Comparison of ENCODE assay signal across 8 cellular contexts in the genomic region with DNA sequence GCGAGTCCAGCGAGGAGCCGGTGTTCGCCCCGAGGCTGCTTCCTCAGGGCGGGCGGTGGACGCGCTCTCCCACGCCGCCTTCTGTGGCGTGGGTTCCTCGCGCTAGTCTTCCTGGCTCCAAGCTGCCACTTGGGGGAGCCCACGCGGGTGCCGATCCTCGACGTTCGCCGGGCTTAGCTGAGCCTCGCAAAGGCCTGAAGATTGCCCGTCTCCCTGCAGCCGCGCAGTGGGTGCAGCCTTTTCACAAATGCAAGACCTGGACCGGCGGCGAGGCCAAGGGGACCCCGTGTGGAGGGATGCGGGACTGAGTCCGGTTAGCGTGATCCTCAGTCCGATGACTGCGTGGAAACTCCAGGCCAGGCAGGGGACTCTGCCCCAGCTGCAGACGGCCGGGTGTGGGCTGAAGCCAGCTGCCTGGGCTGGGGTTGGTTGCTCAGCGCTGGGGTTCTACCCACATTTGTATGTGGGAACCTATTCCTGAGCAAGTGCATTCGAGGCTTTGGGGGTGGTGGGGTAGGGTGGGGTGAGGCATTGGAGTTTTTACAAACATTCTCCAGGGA. TPM values are rescaled to one million over a fixed set of nuclear protein-coding genes. Genes with fewer than 3 reads are reported as not detected.
DNase-seq lines count a peak whose midpoint lies in the region; ATAC-seq and TF ChIP-seq lines count a peak whose summit lies in the region.

No MANE protein-coding gene starts in this region.

- H3K27me3 ChIP-seq in adrenal gland (no peaks in the 10 kb centered on the region), kidney epithelial cell (ENCODE audit: control insufficient read depth, insufficient read depth, low read length) (no peaks in the 10 kb centered on the region), subcutaneous abdominal adipose tissue (ENCODE audit: control insufficient read depth in 5 of 5, insufficient read depth in 4 of 5, low read length in 5 of 5) (peaks cover 0 to 2% (median 0%) of the 10 kb centered on the region in 5 donors)

- DNase-seq in NCI-H2107 treated with DMSO at 0.1 percent for 48 hours (lab: John Stamatoyannopoulos, UW; ENCODE audit: unreplicated experiment) (peak; percentile 50), NCI-H2107 (lab: John Stamatoyannopoulos, UW) (no peak), NB4 (ENCODE audit: low read depth) (no peak), adrenal gland (peak in 3 of 7 donors; percentile 72 to 77 (median 73)), kidney epithelial cell (ENCODE audit: low read depth) (no peak), hippocampal formation (lab: John Stamatoyannopoulos, UW) (no peak)

- intact Hi-C loops in adrenal gland (cut with DNase I): no loop called here

- WGBS in adrenal gland, 4 donors: 0% methylated on average over 1 to 38 of the region's 38 CpGs; no CpG with 5 or more reads in 1 of the 4 donors

- no peaks in the 10 kb centered on the region for H3K36me3 ChIP-seq in adrenal gland (replicated peaks in 1 of 2)
- no peaks in the 10 kb centered on the region for H3K36me3 ChIP-seq in kidney epithelial cell (ENCODE audit: control insufficient read depth, insufficient read depth, low read length)
- H3K36me3 ChIP-seq in subcutaneous abdominal adipose tissue (ENCODE audit: control insufficient read depth in 5 of 5, insufficient read depth in 5 of 5, low read length in 5 of 5): no peaks in the 10 kb centered on the region

- H3K27ac ChIP-seq in adrenal gland (peak overlapping the region; percentile 30 to 95 (median 70)), subcutaneous abdominal adipose tissue (ENCODE audit: low read depth, low read length) (peak overlapping the region; percentile 84)

- TF ChIP-seq CTCF in NB4 (IDR thresholded peaks at IDR 0.05; ENCODE audit: low read depth, low read length) (no peak), adrenal gland (IDR thresholded peaks at IDR 0.05) (peak; percentile 16 to 54 (median 38)), kidney epithelial cell (IDR thresholded peaks at IDR 0.05; ENCODE audit: insufficient read depth, low read length, poor library complexity, severe bottlenecking) (peak; percentile 50)

- ATAC-seq in GM21528 (IDR thresholded peaks at IDR 0.05; ENCODE audit: low FRiP score, unreplicated experiment): peak; percentile 28

- TF ChIP-seq POLR2A in NB4 (IDR thresholded peaks at IDR 0.05; ENCODE audit: extremely low read depth, insufficient read length) (no peak), adrenal gland (IDR thresholded peaks at IDR 0.05) (no peak)

- H3K4me3 ChIP-seq in NB4 (ENCODE audit: low read depth, low read length) (peak overlapping the region; percentile 47), adrenal gland (peak overlapping the region in 2 of 4 donors; percentile 21 to 88), kidney epithelial cell (ENCODE audit: low read depth, low read length) (peak overlapping the region; percentile 41), subcutaneous abdominal adipose tissue (ENCODE audit: low read depth in 1 of 5, low read length in 5 of 5) (peak overlapping the region; percentile 70 to 90 (median 86))

- H3K9me3 ChIP-seq in adrenal gland (replicated peaks in 1 of 3) (no peaks in the 10 kb centered on the region), subcutaneous abdominal adipose tissue (ENCODE audit: control insufficient read depth in 5 of 5, low read length in 5 of 5) (no peaks in the 10 kb centered on the region)

- peaks cover 10 to 20% of the 10 kb centered on the region in 2 donors for H3K4me1 ChIP-seq in adrenal gland (replicated peaks in 1 of 2)
- peaks cover 12 to 30% (median 25%) of the 10 kb centered on the region in 5 donors for H3K4me1 ChIP-seq in subcutaneous abdominal adipose tissue (ENCODE audit: control insufficient read depth in 5 of 5, insufficient read depth in 5 of 5, low read length in 5 of 5)

- peak overlapping the region; percentile 3 to 81 (median 60) for H3K9ac ChIP-seq in subcutaneous abdominal adipose tissue (ENCODE audit: low read length in 5 of 5)

RNA-seq across cellular contexts. Expression of gene LRP3, which starts 16.6 kb away (rescaled TPM):
- 10 to 100 TPM; 31.0 to 92.8 (median 64.2) TPM for total RNA-seq in adrenal gland
- 10 to 100 TPM in 2 of 3 donors, 1 to 10 TPM in 1; 1.4 to 43.7 (median 23.7) TPM for polyA plus RNA-seq in adrenal gland
- total RNA-seq in kidney epithelial cell: 42.8 and 54.8 TPM in 2 replicates

RNA-seq across cellular contexts. Expression of gene WDR88, which starts 45.6 kb away (rescaled TPM):
- total RNA-seq in adrenal gland: not detected
- under 1 TPM in 1 of 3 donors, not detected in 2; 0.03 TPM for polyA plus RNA-seq in adrenal gland
- total RNA-seq in kidney epithelial cell: not detected in 2 replicates

RNA-seq across cellular contexts. Expression of gene SLC7A10, which starts 48.2 kb away (rescaled TPM):
- 1 to 10 TPM in 1 of 8 donors, under 1 TPM in 5, not detected in 2; 0.14 to 2.8 (median 0.45) TPM for total RNA-seq in adrenal gland
- 1 to 10 TPM in 1 of 3 donors, under 1 TPM in 1, not detected in 1; 0.24 to 9.3 TPM for polyA plus RNA-seq in adrenal gland
- not detected in 2 replicates for total RNA-seq in kidney epithelial cell
